Comparison of ENCODE assay signal across 27 cellular contexts in genomic region chr2:24353364-24353763, GRCh38.
"Had no signal": no experiment of that assay in that cellular context is flagged by ENCODE, and none has a peak within 500 bp of the region (broad histone marks: within the 10 kb centered on the region; RNA-seq: fewer than 3 reads in every experiment).

No MANE protein-coding gene starts in this region.

- H3K9me3 ChIP-seq: left lung, spleen, thoracic aorta, uterus had no signal

- H3K4me3 Mint-ChIP-seq: activated CD4-positive, alpha-beta memory T cell treated with anti-CD3 and anti-CD28 coated beads, Interleukin-2, amount 10 ng/mL, durations not matched to agents 7 days and 5 days; activated CD4-positive, alpha-beta T cell treated with anti-CD3 and anti-CD28 coated beads, Interleukin-2, amount 10 ng/mL, durations not matched to agents 7 days and 5 days; activated T-helper 17 cell treated with anti-CD3 and anti-CD28 coated beads, Interleukin-2, amount 50 U/mL, for 72 hours; dendritic cell treated with granulocyte-macrophage colony-stimulating factor and Interleukin-4, amounts not matched to agents 40 ng/mL and 50 ng/mL, for 4 days; neural progenitor cell; T-helper 1 cell treated with Interleukin-12 subunit alpha and Interleukin-12 subunit beta and Interleukin-4 antibody, amounts not matched to agents 30 μg/mL and 1 μg/mL, for 36 hours had no signal

- H3K9me3 Mint-ChIP-seq: activated CD4-positive, alpha-beta memory T cell treated with anti-CD3 and anti-CD28 coated beads, Interleukin-2, amount 10 ng/mL, durations not matched to agents 7 days and 5 days; activated T-helper 17 cell treated with anti-CD3 and anti-CD28 coated beads, Interleukin-2, amount 50 U/mL, for 72 hours; dendritic cell treated with granulocyte-macrophage colony-stimulating factor and Interleukin-4, amounts not matched to agents 40 ng/mL and 50 ng/mL, for 4 days; natural killer cell; neural progenitor cell; stimulated activated naive CD8-positive, alpha-beta T cell treated with anti-CD3 and anti-CD28 coated beads, Interleukin-15, Interleukin-2, amounts not matched to agents 100 ng/mL and 50 ng/mL, for 24 hours; T-helper 1 cell treated with Interleukin-12 subunit alpha and Interleukin-12 subunit beta and Interleukin-4 antibody, amounts not matched to agents 30 μg/mL and 1 μg/mL, for 36 hours had no signal

- H3K9ac ChIP-seq: neural progenitor cell had no signal

- H3K27ac Mint-ChIP-seq: activated CD4-positive, alpha-beta memory T cell treated with anti-CD3 and anti-CD28 coated beads, Interleukin-2, amount 10 ng/mL, durations not matched to agents 7 days and 5 days; activated CD4-positive, alpha-beta T cell treated with anti-CD3 and anti-CD28 coated beads, Interleukin-2, amount 10 ng/mL, durations not matched to agents 7 days and 5 days; activated T-helper 17 cell treated with anti-CD3 and anti-CD28 coated beads, Interleukin-2, amount 50 U/mL, for 72 hours; dendritic cell treated with granulocyte-macrophage colony-stimulating factor and Interleukin-4, amounts not matched to agents 40 ng/mL and 50 ng/mL, for 4 days; neural progenitor cell; stimulated activated naive CD8-positive, alpha-beta T cell treated with anti-CD3 and anti-CD28 coated beads, Interleukin-15, Interleukin-2, amounts not matched to agents 100 ng/mL and 50 ng/mL, for 24 hours; T-helper 1 cell treated with Interleukin-12 subunit alpha and Interleukin-12 subunit beta and Interleukin-4 antibody, amounts not matched to agents 30 μg/mL and 1 μg/mL, for 36 hours had no signal

- H3K27me3 Mint-ChIP-seq: activated CD4-positive, alpha-beta memory T cell treated with anti-CD3 and anti-CD28 coated beads, Interleukin-2, amount 10 ng/mL, durations not matched to agents 7 days and 5 days; activated CD4-positive, alpha-beta T cell treated with anti-CD3 and anti-CD28 coated beads, Interleukin-2, amount 10 ng/mL, durations not matched to agents 7 days and 5 days; activated T-helper 17 cell treated with anti-CD3 and anti-CD28 coated beads, Interleukin-2, amount 50 U/mL, for 72 hours; dendritic cell treated with granulocyte-macrophage colony-stimulating factor and Interleukin-4, amounts not matched to agents 40 ng/mL and 50 ng/mL, for 4 days; stimulated activated naive CD8-positive, alpha-beta T cell treated with anti-CD3 and anti-CD28 coated beads, Interleukin-15, Interleukin-2, amounts not matched to agents 100 ng/mL and 50 ng/mL, for 24 hours had no signal

- H3K36me3 ChIP-seq: brain microvascular endothelial cell, left lung, neural progenitor cell, spleen, thoracic aorta, uterus, WERI-Rb-1 had no signal

- DNase-seq: activated CD4-positive, alpha-beta memory T cell treated with anti-CD3 and anti-CD28 coated beads, Interleukin-2, amount 10 ng/mL, durations not matched to agents 7 days and 5 days; activated CD4-positive, alpha-beta T cell treated with anti-CD3 and anti-CD28 coated beads for 1 hour; activated CD4-positive, alpha-beta T cell treated with anti-CD3 and anti-CD28 coated beads, Interleukin-2, amount 10 ng/mL, durations not matched to agents 7 days and 5 days; activated gamma-delta T cell treated with Interleukin-2 at 50 U/mL for 16 hours; activated naive CD4-positive, alpha-beta T cell treated with anti-CD3 and anti-CD28 coated beads, Interleukin-2, amount 50 U/mL, for 16 hours; activated T-cell treated with anti-CD3 and anti-CD28 coated beads, Interleukin-2, amount 50 U/mL, for 4 hours; amniotic stem cell; brain microvascular endothelial cell; caudate nucleus; left lung; mammary epithelial cell; midbrain; natural killer cell; posterior cingulate gyrus; right cardiac atrium; spleen; stimulated activated CD4-positive, alpha-beta T cell treated with anti-CD3 and anti-CD28 coated beads, Interleukin-2, amount 100 ng/mL, for 48 hours; T-helper 9 cell; trophoblast cell; uterus; WERI-Rb-1 had no signal

- H3K27me3 ChIP-seq: brain microvascular endothelial cell, left lung, spleen, uterus had no signal

- H3K4me1 ChIP-seq: neural progenitor cell had no signal

- H3K36me3 Mint-ChIP-seq: natural killer cell had no signal

- H3K27ac ChIP-seq: brain microvascular endothelial cell, neural progenitor cell, thoracic aorta, WERI-Rb-1 had no signal

- H3K4me2 ChIP-seq: neural progenitor cell had no signal

- H2AFZ ChIP-seq: neural progenitor cell had no signal

- H3K4me1 Mint-ChIP-seq: neural progenitor cell had no signal

- ATAC-seq: activated T-cell treated with anti-CD3 and anti-CD28 coated beads, Interleukin-2, amount 50 U/mL, for 4 hours; activated T-helper 17 cell treated with anti-CD3 and anti-CD28 coated beads, Interleukin-2, amount 50 U/mL, for 72 hours; left lung; natural killer cell; right cardiac atrium had no signal

- H3K4me3 ChIP-seq: left lung, neural progenitor cell, spleen, thoracic aorta, uterus had no signal
